14 cellular contexts compared by ENCODE assay signal in the genomic region with DNA sequence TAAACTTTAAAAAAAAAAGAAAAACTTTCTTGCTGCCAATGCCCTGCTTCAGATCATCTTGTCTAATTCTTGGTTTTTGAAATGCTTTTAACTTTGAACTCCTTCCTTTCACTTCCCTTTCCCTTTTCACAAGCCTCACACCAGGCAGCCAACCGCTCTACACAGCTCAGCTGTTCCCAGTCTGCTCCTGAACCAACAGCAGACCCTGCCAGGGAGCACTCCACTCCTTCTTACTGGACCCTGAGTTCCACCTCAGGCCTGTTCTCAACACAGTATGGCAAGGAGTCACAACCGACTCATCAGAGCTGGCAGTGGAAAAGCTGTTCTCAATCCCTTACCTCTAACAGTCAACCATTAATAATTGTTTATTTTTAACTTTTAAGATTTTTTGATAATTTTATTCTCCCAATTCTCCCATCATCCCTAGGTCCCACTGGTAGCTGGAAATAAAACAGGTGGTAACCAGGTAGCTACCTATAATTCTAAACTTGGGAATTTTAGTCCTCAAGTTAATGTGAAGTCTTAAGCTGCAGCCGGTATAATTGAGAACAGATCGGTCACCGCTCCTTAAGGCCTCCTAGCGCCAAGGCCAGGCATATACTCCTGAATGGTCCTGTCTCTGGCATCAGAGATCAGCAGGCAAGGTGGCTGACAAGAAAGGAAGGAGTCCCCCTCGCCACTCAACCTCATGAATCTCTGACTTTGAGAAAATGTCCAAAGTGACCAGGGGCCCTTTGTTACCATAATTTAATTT. TPM values are rescaled to one million over a fixed set of nuclear protein-coding genes. Genes with fewer than 3 reads are reported as not detected.
DNase-seq lines count a peak whose midpoint lies in the region; TF ChIP-seq lines count a peak whose summit lies in the region.
"Had no signal": no experiment of that assay in that cellular context is flagged by ENCODE, and none has a peak within 500 bp of the region (broad histone marks: within the 10 kb centered on the region; RNA-seq: fewer than 3 reads in every experiment).

No MANE protein-coding gene starts in this region.

- no peaks in the 10 kb centered on the region for H3K4me1 ChIP-seq in osteoblast (ENCODE audit: insufficient read depth, low read length)
- H3K4me1 ChIP-seq: BE2C had no signal

- H3K27ac Mint-ChIP-seq in CD14-positive monocyte (peak overlapping the region in 4 of 7 donors; percentile 2 to 63 (median 29)), nephron (peak overlapping the region; percentile 40 to 93 (median 92)), endothelial cell (ENCODE audit: unreplicated experiment) (no peak overlapping the region)
- H3K27ac Mint-ChIP-seq: stimulated activated memory B cell treated with anti-CD40 and anti-IgM and Interleukin-4, amounts not matched to agents 10 μg/mL and 1 μg/mL and 100 μg/mL, for 72 hours had no signal

- peaks cover 6% of the 10 kb centered on the region for H3K36me3 ChIP-seq in osteoblast (ENCODE audit: insufficient read depth, low read length)
- H3K36me3 ChIP-seq: BE2C had no signal

- no peaks in the 10 kb centered on the region for H3K36me3 Mint-ChIP-seq in CD14-positive monocyte
- H3K36me3 Mint-ChIP-seq in nephron (ENCODE audit: low read depth) = peaks cover 84% of the 10 kb centered on the region
- no peaks in the 10 kb centered on the region for H3K36me3 Mint-ChIP-seq in endothelial cell (ENCODE audit: low read depth, unreplicated experiment)
- H3K36me3 Mint-ChIP-seq: stimulated activated memory B cell treated with anti-CD40 and anti-IgM and Interleukin-4, amounts not matched to agents 10 μg/mL and 1 μg/mL and 100 μg/mL, for 72 hours had no signal

- no peak overlapping the region for H2AFZ ChIP-seq in osteoblast (ENCODE audit: low read length)

- H3K27me3 Mint-ChIP-seq in CD14-positive monocyte (ENCODE audit: low read depth in 3 of 3) = peaks cover 1 to 2% (median 1%) of the 10 kb centered on the region in 3 donors
- H3K27me3 Mint-ChIP-seq in nephron (ENCODE audit: low read depth) = no peaks in the 10 kb centered on the region
- H3K27me3 Mint-ChIP-seq in endothelial cell (ENCODE audit: unreplicated experiment) = no peaks in the 10 kb centered on the region

- TF ChIP-seq CTCF in CD14-positive monocyte (IDR thresholded peaks at IDR 0.05) (no peak), NB4 (IDR thresholded peaks at IDR 0.05; ENCODE audit: low read depth, low read length) (no peak), epithelial cell of esophagus (IDR thresholded peaks at IDR 0.05; ENCODE audit: insufficient read depth, low read depth, low read length, missing control alignments) (peak; percentile 6), nephron (IDR thresholded peaks at IDR 0.05; ENCODE audit: unreplicated experiment in 3 of 3) (peak in 1 of 3 experiments; percentile 13), endothelial cell (IDR thresholded peaks at IDR 0.05; ENCODE audit: unreplicated experiment) (no peak), osteoblast (IDR thresholded peaks at IDR 0.05; ENCODE audit: extremely low read depth, low read depth, low read length) (no peak)

- H3K27me3 ChIP-seq in osteoblast (ENCODE audit: insufficient read depth, low read length) = no peaks in the 10 kb centered on the region
- H3K27me3 ChIP-seq: BE2C had no signal

- no peaks in the 10 kb centered on the region for H4K20me1 ChIP-seq in osteoblast (ENCODE audit: insufficient read depth, low read length)

- H3K9me3 Mint-ChIP-seq in CD14-positive monocyte = no peaks in the 10 kb centered on the region
- no peaks in the 10 kb centered on the region for H3K9me3 Mint-ChIP-seq in nephron
- H3K9me3 Mint-ChIP-seq in endothelial cell (ENCODE audit: unreplicated experiment) = no peaks in the 10 kb centered on the region
- H3K9me3 Mint-ChIP-seq: stimulated activated memory B cell treated with anti-CD40 and anti-IgM and Interleukin-4, amounts not matched to agents 10 μg/mL and 1 μg/mL and 100 μg/mL, for 72 hours had no signal

- DNase-seq in CD14-positive monocyte (ENCODE audit: low spot score) = no peak
- peak; percentile 16 for DNase-seq in NB4 (ENCODE audit: low read depth)
- no peak for DNase-seq in epithelial cell of esophagus (ENCODE audit: low read depth)
- DNase-seq in endothelial cell (ENCODE audit: low spot score) = no peak
- DNase-seq in LoVo (ENCODE audit: low spot score) = no peak
- DNase-seq in NCI-H1105 (lab: John Stamatoyannopoulos, UW) = no peak
- DNase-seq in osteoblast (ENCODE audit: insufficient read length, low spot score, missing footprints) = no peak
- DNase-seq: amniotic stem cell, BE2C, GDM1, NCI-H1048, NCI-H748 treated with DMSO at 0.1 percent for 48 hours had no signal

- H3K4me1 Mint-ChIP-seq in CD14-positive monocyte (peaks cover 19% of the 10 kb centered on the region), nephron (peaks cover 72% of the 10 kb centered on the region), endothelial cell (ENCODE audit: unreplicated experiment) (no peaks in the 10 kb centered on the region)

- no peak for TF ChIP-seq POLR2A in NB4 (IDR thresholded peaks at IDR 0.05; ENCODE audit: extremely low read depth, insufficient read length)

- intact Hi-C loops in CD14-positive monocyte (cut with micrococcal nuclease) = no loop called here

- H3K79me2 ChIP-seq in osteoblast (ENCODE audit: insufficient read depth, low read length) = no peaks in the 10 kb centered on the region

- no peaks in the 10 kb centered on the region for H3K9me3 ChIP-seq in osteoblast (ENCODE audit: low read depth, low read length)
- H3K9me3 ChIP-seq: BE2C had no signal

- no peak overlapping the region for H3K27ac ChIP-seq in osteoblast (ENCODE audit: low read depth, low read length)

- H3K4me3 ChIP-seq in NB4 (ENCODE audit: low read depth, low read length) (no peak overlapping the region), epithelial cell of esophagus (ENCODE audit: low read length) (no peak overlapping the region), osteoblast (ENCODE audit: insufficient read depth, low read length) (no peak overlapping the region)

- H3K4me3 Mint-ChIP-seq in CD14-positive monocyte (no peak overlapping the region), nephron (peak overlapping the region in 2 of 3 experiments; percentile 8 to 37), endothelial cell (ENCODE audit: unreplicated experiment) (no peak overlapping the region)
- H3K4me3 Mint-ChIP-seq: stimulated activated memory B cell treated with anti-CD40 and anti-IgM and Interleukin-4, amounts not matched to agents 10 μg/mL and 1 μg/mL and 100 μg/mL, for 72 hours had no signal

- H3K4me2 ChIP-seq in osteoblast (ENCODE audit: insufficient read depth, low read length) = no peak overlapping the region

RNA-seq across cellular contexts. Expression of a gene that starts 43.9 kb away (rescaled TPM):
- polyA plus RNA-seq in CD14-positive monocyte = not detected
- total RNA-seq in endothelial cell (ENCODE audit: unreplicated experiment) (3.8 TPM), osteoblast (22.8 and 29.2 TPM in 2 replicates)

Comparison
In these comparisons a context has a peak if more than half of its experiments do, and no peak if none do; other contexts are left out.
1. H3K4me3 Mint-ChIP-seq: peak in nephron (2 of 3); none in CD14-positive monocyte (0 of 2) and endothelial cell (single experiment).